In the genomic region with DNA sequence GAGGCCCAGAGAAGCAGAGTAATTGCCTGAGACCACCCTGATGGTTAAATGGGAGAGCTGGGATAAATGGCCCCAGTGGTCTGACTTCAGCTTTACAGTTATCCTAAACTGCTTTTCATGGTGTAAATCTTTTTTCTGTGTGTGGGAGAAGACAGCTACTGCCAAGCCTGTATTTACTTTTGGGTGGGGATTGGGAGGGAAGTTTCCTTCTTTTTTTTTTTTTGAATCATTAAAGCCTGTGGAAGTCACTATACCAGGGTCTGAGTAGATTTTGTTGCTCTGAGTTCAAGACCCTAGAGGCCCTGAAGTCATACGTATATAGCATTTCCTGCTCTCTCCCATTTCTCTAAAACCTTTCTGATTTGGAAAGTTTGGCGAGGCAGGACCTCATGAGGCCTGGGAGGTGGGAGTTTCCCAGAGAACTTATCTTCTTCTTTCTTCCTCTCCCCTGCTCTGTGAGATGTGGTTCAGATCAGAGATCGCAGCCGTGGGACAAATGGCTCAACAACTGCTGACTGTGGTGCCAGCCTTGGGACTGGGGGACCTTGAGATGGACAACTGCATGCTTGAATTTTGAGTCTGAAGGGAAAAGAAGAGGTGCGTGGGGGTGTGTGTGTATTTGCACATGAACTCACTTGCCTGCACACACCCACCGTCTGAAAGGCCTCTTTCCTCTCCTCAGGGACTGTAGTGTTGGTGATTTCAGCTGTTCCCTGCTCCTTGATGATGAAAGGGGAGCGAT, we compare ENCODE assay signal across 1 cellular context.
TF ChIP-seq lines count a peak whose summit lies in the region.

No MANE protein-coding gene starts in this region.

TF ChIP-seq in GM23338, 12 proteins besides CTCF, POLR2A, EP300 and RAD21 (continued from another document):
- TF ChIP-seq ZNF331 (CRISPR knock-in tag; IDR thresholded peaks at IDR 0.05; ENCODE audit: low read depth) = no peak
- no peak for TF ChIP-seq ETS1 (IDR thresholded peaks at IDR 0.05)
- no peak for TF ChIP-seq EZH2phosphoT487 (IDR thresholded peaks at IDR 0.05; ENCODE audit: unreplicated experiment)
- TF ChIP-seq, protein P1, sequence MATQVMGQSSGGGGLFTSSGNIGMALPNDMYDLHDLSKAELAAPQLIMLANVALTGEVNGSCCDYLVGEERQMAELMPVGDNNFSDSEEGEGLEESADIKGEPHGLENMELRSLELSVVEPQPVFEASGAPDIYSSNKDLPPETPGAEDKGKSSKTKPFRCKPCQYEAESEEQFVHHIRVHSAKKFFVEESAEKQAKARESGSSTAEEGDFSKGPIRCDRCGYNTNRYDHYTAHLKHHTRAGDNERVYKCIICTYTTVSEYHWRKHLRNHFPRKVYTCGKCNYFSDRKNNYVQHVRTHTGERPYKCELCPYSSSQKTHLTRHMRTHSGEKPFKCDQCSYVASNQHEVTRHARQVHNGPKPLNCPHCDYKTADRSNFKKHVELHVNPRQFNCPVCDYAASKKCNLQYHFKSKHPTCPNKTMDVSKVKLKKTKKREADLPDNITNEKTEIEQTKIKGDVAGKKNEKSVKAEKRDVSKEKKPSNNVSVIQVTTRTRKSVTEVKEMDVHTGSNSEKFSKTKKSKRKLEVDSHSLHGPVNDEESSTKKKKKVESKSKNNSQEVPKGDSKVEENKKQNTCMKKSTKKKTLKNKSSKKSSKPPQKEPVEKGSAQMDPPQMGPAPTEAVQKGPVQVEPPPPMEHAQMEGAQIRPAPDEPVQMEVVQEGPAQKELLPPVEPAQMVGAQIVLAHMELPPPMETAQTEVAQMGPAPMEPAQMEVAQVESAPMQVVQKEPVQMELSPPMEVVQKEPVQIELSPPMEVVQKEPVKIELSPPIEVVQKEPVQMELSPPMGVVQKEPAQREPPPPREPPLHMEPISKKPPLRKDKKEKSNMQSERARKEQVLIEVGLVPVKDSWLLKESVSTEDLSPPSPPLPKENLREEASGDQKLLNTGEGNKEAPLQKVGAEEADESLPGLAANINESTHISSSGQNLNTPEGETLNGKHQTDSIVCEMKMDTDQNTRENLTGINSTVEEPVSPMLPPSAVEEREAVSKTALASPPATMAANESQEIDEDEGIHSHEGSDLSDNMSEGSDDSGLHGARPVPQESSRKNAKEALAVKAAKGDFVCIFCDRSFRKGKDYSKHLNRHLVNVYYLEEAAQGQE (IDR thresholded peaks at IDR 0.05; ENCODE audit: unreplicated experiment) = no peak
- TF ChIP-seq, protein P2, sequence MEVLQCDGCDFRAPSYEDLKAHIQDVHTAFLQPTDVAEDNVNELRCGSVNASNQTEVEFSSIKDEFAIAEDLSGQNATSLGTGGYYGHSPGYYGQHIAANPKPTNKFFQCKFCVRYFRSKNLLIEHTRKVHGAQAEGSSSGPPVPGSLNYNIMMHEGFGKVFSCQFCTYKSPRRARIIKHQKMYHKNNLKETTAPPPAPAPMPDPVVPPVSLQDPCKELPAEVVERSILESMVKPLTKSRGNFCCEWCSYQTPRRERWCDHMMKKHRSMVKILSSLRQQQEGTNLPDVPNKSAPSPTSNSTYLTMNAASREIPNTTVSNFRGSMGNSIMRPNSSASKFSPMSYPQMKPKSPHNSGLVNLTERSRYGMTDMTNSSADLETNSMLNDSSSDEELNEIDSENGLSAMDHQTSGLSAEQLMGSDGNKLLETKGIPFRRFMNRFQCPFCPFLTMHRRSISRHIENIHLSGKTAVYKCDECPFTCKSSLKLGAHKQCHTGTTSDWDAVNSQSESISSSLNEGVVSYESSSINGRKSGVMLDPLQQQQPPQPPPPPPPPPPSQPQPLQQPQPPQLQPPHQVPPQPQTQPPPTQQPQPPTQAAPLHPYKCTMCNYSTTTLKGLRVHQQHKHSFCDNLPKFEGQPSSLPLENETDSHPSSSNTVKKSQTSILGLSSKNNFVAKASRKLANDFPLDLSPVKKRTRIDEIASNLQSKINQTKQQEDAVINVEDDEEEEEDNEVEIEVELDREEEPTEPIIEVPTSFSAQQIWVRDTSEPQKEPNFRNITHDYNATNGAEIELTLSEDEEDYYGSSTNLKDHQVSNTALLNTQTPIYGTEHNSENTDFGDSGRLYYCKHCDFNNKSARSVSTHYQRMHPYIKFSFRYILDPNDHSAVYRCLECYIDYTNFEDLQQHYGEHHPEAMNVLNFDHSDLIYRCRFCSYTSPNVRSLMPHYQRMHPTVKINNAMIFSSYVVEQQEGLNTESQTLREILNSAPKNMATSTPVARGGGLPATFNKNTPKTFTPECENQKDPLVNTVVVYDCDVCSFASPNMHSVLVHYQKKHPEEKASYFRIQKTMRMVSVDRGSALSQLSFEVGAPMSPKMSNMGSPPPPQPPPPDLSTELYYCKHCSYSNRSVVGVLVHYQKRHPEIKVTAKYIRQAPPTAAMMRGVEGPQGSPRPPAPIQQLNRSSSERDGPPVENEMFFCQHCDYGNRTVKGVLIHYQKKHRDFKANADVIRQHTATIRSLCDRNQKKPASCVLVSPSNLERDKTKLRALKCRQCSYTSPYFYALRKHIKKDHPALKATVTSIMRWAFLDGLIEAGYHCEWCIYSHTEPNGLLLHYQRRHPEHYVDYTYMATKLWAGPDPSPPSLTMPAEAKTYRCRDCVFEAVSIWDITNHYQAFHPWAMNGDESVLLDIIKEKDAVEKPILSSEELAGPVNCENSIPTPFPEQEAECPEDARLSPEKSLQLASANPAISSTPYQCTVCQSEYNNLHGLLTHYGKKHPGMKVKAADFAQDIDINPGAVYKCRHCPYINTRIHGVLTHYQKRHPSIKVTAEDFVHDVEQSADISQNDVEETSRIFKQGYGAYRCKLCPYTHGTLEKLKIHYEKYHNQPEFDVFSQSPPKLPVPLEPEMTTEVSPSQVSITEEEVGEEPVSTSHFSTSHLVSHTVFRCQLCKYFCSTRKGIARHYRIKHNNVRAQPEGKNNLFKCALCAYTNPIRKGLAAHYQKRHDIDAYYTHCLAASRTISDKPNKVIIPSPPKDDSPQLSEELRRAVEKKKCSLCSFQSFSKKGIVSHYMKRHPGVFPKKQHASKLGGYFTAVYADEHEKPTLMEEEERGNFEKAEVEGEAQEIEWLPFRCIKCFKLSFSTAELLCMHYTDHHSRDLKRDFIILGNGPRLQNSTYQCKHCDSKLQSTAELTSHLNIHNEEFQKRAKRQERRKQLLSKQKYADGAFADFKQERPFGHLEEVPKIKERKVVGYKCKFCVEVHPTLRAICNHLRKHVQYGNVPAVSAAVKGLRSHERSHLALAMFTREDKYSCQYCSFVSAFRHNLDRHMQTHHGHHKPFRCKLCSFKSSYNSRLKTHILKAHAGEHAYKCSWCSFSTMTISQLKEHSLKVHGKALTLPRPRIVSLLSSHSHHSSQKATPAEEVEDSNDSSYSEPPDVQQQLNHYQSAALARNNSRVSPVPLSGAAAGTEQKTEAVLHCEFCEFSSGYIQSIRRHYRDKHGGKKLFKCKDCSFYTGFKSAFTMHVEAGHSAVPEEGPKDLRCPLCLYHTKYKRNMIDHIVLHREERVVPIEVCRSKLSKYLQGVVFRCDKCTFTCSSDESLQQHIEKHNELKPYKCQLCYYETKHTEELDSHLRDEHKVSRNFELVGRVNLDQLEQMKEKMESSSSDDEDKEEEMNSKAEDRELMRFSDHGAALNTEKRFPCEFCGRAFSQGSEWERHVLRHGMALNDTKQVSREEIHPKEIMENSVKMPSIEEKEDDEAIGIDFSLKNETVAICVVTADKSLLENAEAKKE (CRISPR knock-in tag; IDR thresholded peaks at IDR 0.05) = no peak
- no peak for TF ChIP-seq CREB1 (CRISPR knock-in tag; IDR thresholded peaks at IDR 0.05; ENCODE audit: low read depth)
- no peak for TF ChIP-seq STAT1 (IDR thresholded peaks at IDR 0.05; ENCODE audit: unreplicated experiment)
- TF ChIP-seq ZNF114 (CRISPR knock-in tag; IDR thresholded peaks at IDR 0.05) = no peak
